ENCODE assay signal across 24 cellular contexts in genomic region chr17:74307984-74308773, GRCh38. TPM values are rescaled to one million over a fixed set of nuclear protein-coding genes. Genes with fewer than 3 reads are reported as not detected.
DNase-seq lines count a peak whose midpoint lies in the region; ATAC-seq and TF ChIP-seq lines count a peak whose summit lies in the region.
"Had no signal": no experiment of that assay in that cellular context is flagged by ENCODE, and none has a peak within 500 bp of the region (broad histone marks: within the 10 kb centered on the region; RNA-seq: fewer than 3 reads in every experiment).

No MANE protein-coding gene starts in this region.

- H3K27me3 ChIP-seq in right lobe of liver: no peaks in the 10 kb centered on the region
- H3K27me3 ChIP-seq in foreskin keratinocyte: no peaks in the 10 kb centered on the region

- intact Hi-C loops in right lobe of liver (cut with DNase I): loop anchor here in 1 of 2 donors (10.0 kb wide), 1 partner anchor 57 kb away; the partner anchor contains the start of genes BTBD17 and GPR142

- peak; percentile 65 to 84 (median 77) for ATAC-seq in right lobe of liver
- no peak for ATAC-seq in foreskin keratinocyte
- ATAC-seq: left colon, Panc1 had no signal

- H3K27ac ChIP-seq in right lobe of liver (no peak overlapping the region), foreskin keratinocyte (no peak overlapping the region)
- H3K27ac ChIP-seq: neutrophil, sigmoid colon had no signal

- H3K4me1 ChIP-seq in right lobe of liver (no peaks in the 10 kb centered on the region), foreskin keratinocyte (no peaks in the 10 kb centered on the region)
- H3K4me1 ChIP-seq: sigmoid colon had no signal

- TF ChIP-seq POLR2A in erythroblast (IDR thresholded peaks at IDR 0.05; ENCODE audit: low read length): no peak
- no peak for TF ChIP-seq POLR2A in right lobe of liver (IDR thresholded peaks at IDR 0.05)

- TF ChIP-seq CTCF in right lobe of liver (IDR thresholded peaks at IDR 0.05) (no peak), foreskin keratinocyte (conservative IDR thresholded peaks at IDR 0.05) (no peak)

- no peaks in the 10 kb centered on the region for H3K9me3 ChIP-seq in right lobe of liver

- DNase-seq in GF-D8 (lab: John Stamatoyannopoulos, UW) (peak; percentile 62), OCI-M1 (lab: John Stamatoyannopoulos, UW) (peak; percentile 71), erythroblast (lab: John Stamatoyannopoulos, UW) (peak; percentile 19 to 24), right lobe of liver (peak in 1 of 3 donors; percentile 44), NAMALWA (ENCODE audit: low spot score) (no peak), NCI-H2029 treated with DMSO at 0.1 percent for 48 hours (lab: John Stamatoyannopoulos, UW) (no peak), foreskin keratinocyte (no peak)
- DNase-seq in activated CD4-positive, CD25-positive, alpha-beta regulatory T cell treated with anti-CD3 and anti-CD28 coated beads, Interleukin-2, amount 50 U/mL, for 72 hours: no peak
- DNase-seq: activated B cell treated with CpG ODN at 0.5 μM for 24 hours; activated CD8-positive, alpha-beta memory T cell treated with anti-CD3 and anti-CD28 coated beads for 24 hours; effector CD8-positive, alpha-beta T cell; HCEC 1CT; left colon; NCI-H69; sigmoid colon; stimulated activated CD4-positive, alpha-beta T cell treated with anti-CD3 and anti-CD28 coated beads, Interleukin-2, amount 100 ng/mL, for 48 hours; SW 1271 had no signal

- no peaks in the 10 kb centered on the region for H3K36me3 ChIP-seq in right lobe of liver
- H3K36me3 ChIP-seq: neutrophil, sigmoid colon had no signal

- H3K4me3 ChIP-seq in right lobe of liver: no peak overlapping the region
- H3K4me3 ChIP-seq: sigmoid colon had no signal

- 63% methylated on average over 12 of the region's 15 CpGs for WGBS in right lobe of liver (ENCODE audit: insufficient coverage, low coverage, low lambda C conversion rate, missing lambda C conversion rate)

RNA-seq across cellular contexts. Expression of gene KIF19, which starts 17.8 kb away (rescaled TPM):
- 1 to 10 TPM in 1 of 6 experiments, under 1 TPM in 5; 0.31 to 1.1 (median 0.64) TPM for total RNA-seq in right lobe of liver
- 0.03 and 0.04 TPM in 2 replicates for total RNA-seq in foreskin keratinocyte
- 0.02 and 0.03 TPM in 2 replicates for polyA plus RNA-seq in foreskin keratinocyte
- total RNA-seq: activated B cell treated with CpG ODN at 0.5 μM for 24 hours, MCF 10A had no signal

RNA-seq across cellular contexts. Expression of gene DNAI2, which starts 34.1 kb away (rescaled TPM):
- total RNA-seq in right lobe of liver (not detected), foreskin keratinocyte (not detected in 2 replicates)
- polyA plus RNA-seq in foreskin keratinocyte: not detected in 2 replicates
- total RNA-seq: activated B cell treated with CpG ODN at 0.5 μM for 24 hours, left colon, MCF 10A, sigmoid colon, subcutaneous adipose tissue had no signal
- polyA plus RNA-seq: adipose tissue had no signal

RNA-seq across cellular contexts. Expression of gene BTBD17, which starts 53.5 kb away (rescaled TPM):
- not detected for total RNA-seq in right lobe of liver
- total RNA-seq in foreskin keratinocyte: not detected in 2 replicates
- not detected in 2 replicates for polyA plus RNA-seq in foreskin keratinocyte
- total RNA-seq: activated B cell treated with CpG ODN at 0.5 μM for 24 hours; activated T-helper 2 cell treated with anti-CD3 and anti-CD28 coated beads, Interferon-gamma antibody, Interleukin-2, Interleukin-4, amounts not matched to agents 10 μg/mL and 5 μg/mL and 100 μg/mL, durations not matched to agents 14 hours and 24 hours and 36 hours; MCF 10A; mucosa of gallbladder; sigmoid colon; subcutaneous adipose tissue had no signal

RNA-seq across cellular contexts. Expression of gene GPR142, which starts 59.1 kb away (rescaled TPM):
- total RNA-seq in right lobe of liver: under 1 TPM in 1 of 6 experiments, not detected in 5; 0.24 TPM
- total RNA-seq in foreskin keratinocyte: not detected in 2 replicates
- polyA plus RNA-seq in foreskin keratinocyte: not detected in 2 replicates
- total RNA-seq: activated B cell treated with CpG ODN at 0.5 μM for 24 hours; activated T-helper 2 cell treated with anti-CD3 and anti-CD28 coated beads, Interferon-gamma antibody, Interleukin-2, Interleukin-4, amounts not matched to agents 10 μg/mL and 5 μg/mL and 100 μg/mL, durations not matched to agents 14 hours and 24 hours and 36 hours; MCF 10A had no signal

Comparison
In these comparisons a context has a peak if more than half of its experiments do, and no peak if none do; other contexts are left out.
1. DNase-seq: peak in GF-D8 (single experiment), OCI-M1 (single experiment) and erythroblast (2 of 2); none in NAMALWA (single experiment), NCI-H2029 treated with DMSO at 0.1 percent for 48 hours (single experiment), foreskin keratinocyte (0 of 2) and activated CD4-positive, CD25-positive, alpha-beta regulatory T cell treated with anti-CD3 and anti-CD28 coated beads, Interleukin-2, amount 50 U/mL, for 72 hours (single experiment).